Comparison of ENCODE assay signal across 14 cellular contexts in genomic region chr9:70610287-70610644, GRCh38.
DNase-seq lines count a peak whose midpoint lies in the region; ATAC-seq and TF ChIP-seq lines count a peak whose summit lies in the region.
"Had no signal": no experiment of that assay in that cellular context is flagged by ENCODE, and none has a peak within 500 bp of the region (broad histone marks: within the 10 kb centered on the region; RNA-seq: fewer than 3 reads in every experiment).

No MANE protein-coding gene starts in this region.

- no peak overlapping the region for H2AK5ac ChIP-seq in trophoblast cell (ENCODE audit: low read length)

- DNase-seq in right atrium auricular region (ENCODE audit: low spot score) (no peak), Right ventricle myocardium inferior (ENCODE audit: missing footprints) (no peak), immature natural killer cell (peak; percentile 47 to 48 (median 48)), trophoblast cell (no peak), tibial artery (no peak), ACHN (no peak)
- DNase-seq in activated naive CD4-positive, alpha-beta T cell treated with anti-CD3 and anti-CD28 coated beads, Interleukin-2, amount 10 ng/mL, durations not matched to agents 7 days and 5 days = no peak
- DNase-seq in activated CD8-positive, alpha-beta memory T cell treated with anti-CD3 and anti-CD28 coated beads, Interleukin-2, amount 50 U/mL, for 48 hours = no peak
- DNase-seq: 8988T; CD4-positive, CD25-positive, alpha-beta regulatory T cell; DMS53; GF-D8 had no signal

- H3K36me3 ChIP-seq in right atrium auricular region (no peaks in the 10 kb centered on the region), trophoblast cell (ENCODE audit: control insufficient read depth in 1 of 2, insufficient read depth in 2 of 2, low read length in 2 of 2) (no peaks in the 10 kb centered on the region), tibial artery (no peaks in the 10 kb centered on the region)
- H3K36me3 ChIP-seq: BLaER1 treated with 17β-estradiol and CSF1 and Interleukin-3, amounts not matched to agents 10 nM and 100 nM had no signal

- CTCF ChIA-PET in activated naive CD4-positive, alpha-beta T cell treated with anti-CD3 and anti-CD28 coated beads, Interleukin-2, amount 10 ng/mL, durations not matched to agents 7 days and 5 days (lab: Charles Lee) = interaction anchor here (0.6 kb wide), 1 partner anchor 303 kb away, joined by 6 read pairs; no protein-coding TSS in a partner anchor

- H2BK120ac ChIP-seq in trophoblast cell (ENCODE audit: insufficient read depth, low read length, poor library complexity) = no peak overlapping the region

- no peak overlapping the region for H3K4me2 ChIP-seq in trophoblast cell (ENCODE audit: low read length)
- H3K4me2 ChIP-seq: BLaER1 treated with 17β-estradiol and CSF1 and Interleukin-3, amounts not matched to agents 10 nM and 100 nM had no signal

- TF ChIP-seq CTCF in right atrium auricular region (IDR thresholded peaks at IDR 0.05) = no peak
- TF ChIP-seq CTCF in tibial artery (IDR thresholded peaks at IDR 0.05) = no peak

- no peak overlapping the region for H3K4ac ChIP-seq in trophoblast cell (ENCODE audit: low read depth, low read length)

- H3K4me3 ChIP-seq in right atrium auricular region (no peak overlapping the region), trophoblast cell (ENCODE audit: low read depth, low read length) (no peak overlapping the region), tibial artery (no peak overlapping the region)
- H3K4me3 ChIP-seq: BLaER1 treated with 17β-estradiol and CSF1 and Interleukin-3, amounts not matched to agents 10 nM and 100 nM had no signal

- H3K9me3 ChIP-seq in right atrium auricular region (no peaks in the 10 kb centered on the region), trophoblast cell (ENCODE audit: insufficient read depth, low read depth, low read length) (no peaks in the 10 kb centered on the region), tibial artery (no peaks in the 10 kb centered on the region)

- intact Hi-C loops in Right ventricle myocardium inferior (cut with DNase I) = loop anchor here (10.0 kb wide), 1 partner anchor 45 kb away; no protein-coding TSS in a partner anchor
- intact Hi-C loops in tibial artery (cut with DNase I; ENCODE audit: low total_unique reads) = no loop called here

- H3K4me1 Mint-ChIP-seq in immature natural killer cell = peaks cover 31 to 43% of the 10 kb centered on the region in 2 donors
- peaks cover 7% of the 10 kb centered on the region for H3K4me1 Mint-ChIP-seq in activated naive CD4-positive, alpha-beta T cell treated with anti-CD3 and anti-CD28 coated beads, Interleukin-2, amount 10 ng/mL, durations not matched to agents 7 days and 5 days

- H3K36me3 Mint-ChIP-seq in immature natural killer cell = no peaks in the 10 kb centered on the region
- no peaks in the 10 kb centered on the region for H3K36me3 Mint-ChIP-seq in activated naive CD4-positive, alpha-beta T cell treated with anti-CD3 and anti-CD28 coated beads, Interleukin-2, amount 10 ng/mL, durations not matched to agents 7 days and 5 days
- H3K36me3 Mint-ChIP-seq: CD4-positive, CD25-positive, alpha-beta regulatory T cell had no signal

- no peak overlapping the region for H3K23ac ChIP-seq in trophoblast cell (ENCODE audit: low read length)

- no peaks in the 10 kb centered on the region for H3K9me3 Mint-ChIP-seq in immature natural killer cell
- H3K9me3 Mint-ChIP-seq in activated naive CD4-positive, alpha-beta T cell treated with anti-CD3 and anti-CD28 coated beads, Interleukin-2, amount 10 ng/mL, durations not matched to agents 7 days and 5 days = no peaks in the 10 kb centered on the region
- H3K9me3 Mint-ChIP-seq: CD4-positive, CD25-positive, alpha-beta regulatory T cell; HFFc6 had no signal

- H2BK12ac ChIP-seq in trophoblast cell (ENCODE audit: low read length) = no peak overlapping the region

- no peak overlapping the region for H2BK5ac ChIP-seq in trophoblast cell (ENCODE audit: low read depth, low read length, poor library complexity)

- H3K4me1 ChIP-seq in right atrium auricular region (peaks cover 0 to 37% of the 10 kb centered on the region in 2 donors), trophoblast cell (ENCODE audit: control insufficient read depth in 1 of 2, insufficient read depth in 2 of 2, low read length in 2 of 2) (peaks cover 3 to 8% of the 10 kb centered on the region in 2 experiments), tibial artery (peaks cover 0 to 42% (median 27%) of the 10 kb centered on the region in 4 donors)

- no peak for ATAC-seq in Right ventricle myocardium inferior

- H3K4me3 Mint-ChIP-seq in immature natural killer cell = peak overlapping the region; percentile 40 to 63 (median 53)
- no peak overlapping the region for H3K4me3 Mint-ChIP-seq in activated naive CD4-positive, alpha-beta T cell treated with anti-CD3 and anti-CD28 coated beads, Interleukin-2, amount 10 ng/mL, durations not matched to agents 7 days and 5 days
- H3K4me3 Mint-ChIP-seq: CD4-positive, CD25-positive, alpha-beta regulatory T cell had no signal

- WGBS in trophoblast cell (ENCODE audit: extremely low coverage, insufficient coverage, insufficient read length) = no CpG with 5 or more reads among the region's 5 CpGs

- no peaks in the 10 kb centered on the region for H3K79me2 ChIP-seq in trophoblast cell (ENCODE audit: control insufficient read depth, insufficient read depth, low read length, poor library complexity)

- H3K9ac ChIP-seq in trophoblast cell (ENCODE audit: low read length) = peak overlapping the region; percentile 49
- H3K9ac ChIP-seq: BLaER1 treated with 17β-estradiol and CSF1 and Interleukin-3, amounts not matched to agents 10 nM and 100 nM had no signal

- no peak overlapping the region for H3K18ac ChIP-seq in trophoblast cell (ENCODE audit: low read length)

- H4K91ac ChIP-seq in trophoblast cell (ENCODE audit: low read depth, low read length) = no peak overlapping the region

- no peak overlapping the region for H3K14ac ChIP-seq in trophoblast cell (ENCODE audit: low read length)

- no peak overlapping the region for H2AFZ ChIP-seq in trophoblast cell (ENCODE audit: insufficient read depth, low read length, poor library complexity)

- H4K12ac ChIP-seq in trophoblast cell (ENCODE audit: low read depth, low read length) = no peak overlapping the region

- in situ Hi-C loops in ACHN (cut with HindIII; ENCODE audit: low pct_ligation_motif_present, low pct_unique_long_range_greater_than_20kb, low sequenced_read_pairs) = loop anchor here (25.0 kb wide), 1 partner anchor 273 kb away; no protein-coding TSS in a partner anchor

- peak overlapping the region; percentile 21 to 82 (median 66) for H3K27ac Mint-ChIP-seq in immature natural killer cell
- no peak overlapping the region for H3K27ac Mint-ChIP-seq in activated naive CD4-positive, alpha-beta T cell treated with anti-CD3 and anti-CD28 coated beads, Interleukin-2, amount 10 ng/mL, durations not matched to agents 7 days and 5 days
- H3K27ac Mint-ChIP-seq: CD4-positive, CD25-positive, alpha-beta regulatory T cell had no signal

- H3K27me3 ChIP-seq in right atrium auricular region (no peaks in the 10 kb centered on the region), trophoblast cell (ENCODE audit: insufficient read depth, low read length) (no peaks in the 10 kb centered on the region), tibial artery (no peaks in the 10 kb centered on the region)
- H3K27me3 ChIP-seq: BLaER1 treated with 17β-estradiol and CSF1 and Interleukin-3, amounts not matched to agents 10 nM and 100 nM had no signal

- H3K79me1 ChIP-seq in trophoblast cell (ENCODE audit: low read length) = no peaks in the 10 kb centered on the region

- H3K27ac ChIP-seq in right atrium auricular region (peak overlapping the region; percentile 66 to 81), trophoblast cell (ENCODE audit: low read depth, low read length) (no peak overlapping the region), tibial artery (peak overlapping the region; percentile 70 to 71)
- H3K27ac ChIP-seq: BLaER1 treated with 17β-estradiol and CSF1 and Interleukin-3, amounts not matched to agents 10 nM and 100 nM had no signal

- peaks cover 0 to 6% (median 2%) of the 10 kb centered on the region in 3 donors for H3K27me3 Mint-ChIP-seq in immature natural killer cell (ENCODE audit: low read depth in 3 of 3)
- H3K27me3 Mint-ChIP-seq in activated naive CD4-positive, alpha-beta T cell treated with anti-CD3 and anti-CD28 coated beads, Interleukin-2, amount 10 ng/mL, durations not matched to agents 7 days and 5 days = peaks cover 10% of the 10 kb centered on the region

- H4K8ac ChIP-seq in trophoblast cell (ENCODE audit: low read depth, low read length) = no peak overlapping the region

Comparison
In these comparisons a context has a peak if more than half of its experiments do, and no peak if none do; other contexts are left out.
1. DNase-seq: peak in immature natural killer cell (3 of 3); none in right atrium auricular region (single experiment), Right ventricle myocardium inferior (single experiment), trophoblast cell (0 of 2), tibial artery (0 of 2), ACHN (single experiment), activated naive CD4-positive, alpha-beta T cell treated with anti-CD3 and anti-CD28 coated beads, Interleukin-2, amount 10 ng/mL, durations not matched to agents 7 days and 5 days (single experiment) and activated CD8-positive, alpha-beta memory T cell treated with anti-CD3 and anti-CD28 coated beads, Interleukin-2, amount 50 U/mL, for 48 hours (single experiment).